8 cellular contexts compared by ENCODE assay signal in the genomic region with DNA sequence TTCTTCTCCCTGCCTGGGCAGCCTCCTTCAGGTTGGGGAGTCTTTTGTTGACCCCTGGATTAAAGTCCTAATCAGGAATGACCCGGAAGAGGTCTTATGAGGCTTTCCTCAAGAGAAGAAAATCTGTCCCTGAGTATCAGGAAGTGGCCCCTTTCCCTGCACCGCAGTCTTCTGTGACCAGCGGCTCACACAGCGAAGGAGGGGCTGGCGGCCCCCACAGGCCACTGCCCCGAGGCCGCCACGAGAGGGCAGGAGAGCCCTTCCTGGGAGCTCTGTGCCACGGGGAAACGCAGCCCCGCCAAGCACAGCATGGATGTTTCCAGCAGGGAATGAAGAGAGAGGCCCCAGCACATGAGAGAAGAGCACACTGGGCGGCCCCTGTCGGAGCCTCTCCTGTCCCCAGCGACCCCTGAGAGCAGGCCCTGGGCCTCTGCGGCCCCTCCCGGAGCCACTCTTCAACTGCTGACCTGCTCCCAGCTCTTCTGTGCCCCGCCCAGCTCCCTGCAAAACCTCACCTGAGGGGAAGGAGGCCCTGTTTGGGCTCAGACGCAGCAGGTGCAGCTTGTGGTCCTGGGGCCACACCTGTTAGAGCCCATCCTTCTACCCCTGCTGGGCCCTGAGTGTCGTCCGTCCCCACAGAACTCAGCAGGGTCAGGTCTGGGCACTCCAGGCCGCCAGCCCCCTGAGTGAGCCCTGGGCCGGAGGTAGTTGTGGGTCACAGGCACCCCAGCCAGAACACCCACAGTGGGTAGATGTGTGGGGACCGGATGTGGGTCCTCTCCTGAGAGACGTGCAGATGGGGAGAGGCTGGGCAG.
DNase-seq lines count a peak whose midpoint lies in the region; FAIRE-seq and TF ChIP-seq lines count a peak whose summit lies in the region.

No MANE protein-coding gene starts in this region.

- DNase-seq in AG08396 (ENCODE audit: low spot score) (peak; percentile 89), H54 (ENCODE audit: insufficient read length, low spot score) (peak; percentile 94), NCI-H446 (lab: John Stamatoyannopoulos, UW) (peak; percentile 19 to 71), caudate nucleus (lab: John Stamatoyannopoulos, UW) (peak in 58 of 61 donors; percentile 31 to 87 (median 72)), kidney glomerular epithelial cell (lab: John Stamatoyannopoulos, UW) (peak; percentile 67), NCI-H1048 (lab: John Stamatoyannopoulos, UW) (no peak)
- peak; percentile 65 for DNase-seq in activated CD4-positive, alpha-beta T cell treated with anti-CD3 and anti-CD28 coated beads for 1 hour
- DNase-seq in stimulated activated CD4-positive, alpha-beta T cell treated with anti-CD3 and anti-CD28 coated beads, Interleukin-15, amount 100 ng/mL, for 24 hours = peak; percentile 83

- TF ChIP-seq POLR2A in H54 (IDR thresholded peaks at IDR 0.05; ENCODE audit: low read depth, low read length) = 0 out of 2 replicates have a peak, but pooled peaks have one; percentile 40

- peak overlapping the region; percentile 86 for H3K27ac ChIP-seq in caudate nucleus (ENCODE audit: low read depth, low read length)

- no peak for FAIRE-seq in H54 (lab: Jason Lieb, UNC)
